ENCODE assay signal across 6 cellular contexts in the genomic region with DNA sequence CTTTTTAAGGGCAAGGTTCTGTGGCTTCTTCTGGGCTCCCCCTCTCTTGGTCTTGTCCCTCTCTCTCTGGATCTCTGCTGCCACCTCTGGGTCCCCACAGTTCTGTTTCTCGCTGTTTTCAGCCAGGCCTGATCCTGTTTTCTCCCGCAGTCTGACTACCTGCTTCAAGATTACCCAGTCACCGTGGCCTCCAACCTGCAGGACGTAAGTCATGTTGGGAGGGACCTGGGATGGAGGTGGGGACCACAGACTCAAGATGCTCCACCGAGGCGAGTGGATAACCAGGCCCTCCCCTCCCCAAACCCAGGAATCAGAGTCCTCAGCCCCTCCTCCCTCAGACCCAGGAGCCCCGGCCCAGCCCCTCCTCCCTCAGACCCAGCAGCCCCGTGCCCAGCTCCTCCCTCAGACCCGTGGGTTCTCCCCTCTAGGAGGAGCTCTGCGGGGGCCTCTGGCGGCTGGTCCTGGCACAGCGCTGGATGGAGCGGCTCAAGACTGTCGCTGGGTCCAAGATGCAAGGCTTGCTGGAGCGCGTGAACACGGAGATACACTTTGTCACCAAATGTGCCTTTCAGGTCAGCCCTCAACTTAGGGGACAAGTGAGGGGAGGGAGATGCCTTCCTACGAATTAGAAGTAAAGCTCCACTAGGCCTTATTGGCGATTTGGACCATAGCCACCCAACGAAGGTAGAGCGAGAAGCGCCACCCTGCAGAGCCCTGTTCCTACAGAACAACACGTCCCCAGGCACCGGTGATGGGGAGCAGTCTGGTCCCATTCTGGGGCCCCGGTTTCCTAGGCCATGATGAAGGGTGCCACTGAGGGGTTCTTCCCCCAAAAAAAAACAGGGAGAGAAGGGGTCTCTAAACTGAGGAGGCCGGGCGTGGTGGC. TPM values are rescaled to one million over a fixed set of nuclear protein-coding genes. Genes with fewer than 3 reads are reported as not detected.
DNase-seq lines count a peak whose midpoint lies in the region; ATAC-seq lines count a peak whose summit lies in the region.

No MANE protein-coding gene starts in this region.

- DNase-seq in activated T-cell treated with anti-CD3 and anti-CD28 coated beads for 1 hour (ENCODE audit: low read depth) (peak; percentile 55), activated T-cell treated with anti-CD3 and anti-CD28 coated beads for 4 hours (no peak), left kidney (ENCODE audit: low read depth, low spot score) (peak; percentile 94), occipital lobe (lab: John Stamatoyannopoulos, UW) (no peak)
- DNase-seq in activated T-helper 1 cell treated with anti-CD3 and anti-CD28 coated beads, Interleukin-2, amount 50 U/mL, for 16 hours (ENCODE audit: low read depth in 1 of 2, low spot score in 1 of 2) = peak; percentile 51 to 54

- ATAC-seq in HG03457 (IDR thresholded peaks at IDR 0.05; ENCODE audit: unreplicated experiment) = no peak

RNA-seq across cellular contexts. Expression of a gene that starts 2.2 kb away (rescaled TPM):
- not detected for total RNA-seq in occipital lobe

RNA-seq across cellular contexts. Expression of a gene that starts 11.2 kb away (rescaled TPM):
- 2,203 TPM for total RNA-seq in occipital lobe

RNA-seq across cellular contexts. Expression of a gene that starts 20.0 kb away (rescaled TPM):
- total RNA-seq in occipital lobe = 3,859 TPM

RNA-seq across cellular contexts. Expression of a gene that starts 23.2 kb away (rescaled TPM):
- total RNA-seq in occipital lobe = 8.0 TPM

RNA-seq across cellular contexts. Expression of a gene that starts 24.6 kb away (rescaled TPM):
- total RNA-seq in occipital lobe = 58.0 TPM

Comparison
In these comparisons a context has a peak if more than half of its experiments do, and no peak if none do; other contexts are left out.
1. DNase-seq: peak in activated T-cell treated with anti-CD3 and anti-CD28 coated beads for 1 hour (single experiment), activated T-helper 1 cell treated with anti-CD3 and anti-CD28 coated beads, Interleukin-2, amount 50 U/mL, for 16 hours (2 of 2) and left kidney (single experiment); none in activated T-cell treated with anti-CD3 and anti-CD28 coated beads for 4 hours (single experiment) and occipital lobe (single experiment).